Comparison of ENCODE assay signal across 23 cellular contexts in the genomic region with DNA sequence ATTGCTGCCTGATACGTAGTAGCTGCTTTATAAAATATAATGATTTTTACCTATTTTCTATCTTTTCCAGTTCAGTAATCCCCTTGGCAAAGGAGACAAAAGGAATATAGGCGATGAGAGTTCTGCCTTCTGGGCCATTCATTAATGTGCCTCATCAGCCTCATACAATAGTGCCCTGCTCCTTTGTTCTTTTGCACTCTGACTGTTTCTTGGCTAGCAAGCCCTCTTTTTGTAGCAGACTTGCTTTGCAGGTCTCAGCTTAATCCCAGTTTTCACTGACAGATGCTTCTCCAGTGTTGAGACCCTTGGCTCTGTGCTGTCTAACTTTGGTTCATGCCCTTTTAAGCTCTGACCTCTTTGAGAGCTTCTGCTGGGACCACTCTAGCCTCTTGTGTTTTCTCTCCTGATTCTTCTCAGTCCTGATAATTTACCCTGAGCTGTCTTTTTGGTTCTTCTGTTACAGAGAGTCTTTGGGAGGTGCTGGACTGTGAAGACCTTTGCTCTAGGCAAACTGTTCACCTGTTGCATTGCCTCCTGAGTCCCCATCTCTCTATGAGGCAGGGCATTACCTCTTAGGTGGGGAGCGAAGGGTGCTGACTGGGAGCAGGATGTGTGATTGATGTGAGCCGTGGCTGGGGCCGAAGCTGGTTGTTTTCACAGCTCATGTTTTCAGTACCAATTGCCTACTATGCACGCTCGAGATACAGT. TPM values are rescaled to one million over a fixed set of nuclear protein-coding genes. Genes with fewer than 3 reads are reported as not detected.
DNase-seq lines count a peak whose midpoint lies in the region; ATAC-seq, FAIRE-seq and TF ChIP-seq lines count a peak whose summit lies in the region.
"Had no signal": no experiment of that assay in that cellular context is flagged by ENCODE, and none has a peak within 500 bp of the region (broad histone marks: within the 10 kb centered on the region; RNA-seq: fewer than 3 reads in every experiment).

No MANE protein-coding gene starts in this region.

- H2BK120ac ChIP-seq in IMR-90 (ENCODE audit: low read depth, low read length), result peak overlapping the region; percentile 57

- CTCF ChIA-PET in IMR-90 (lab: Yijun Ruan, JAX), result no interaction called here
- CTCF ChIA-PET in HepG2 (lab: Yijun Ruan, JAX; ENCODE audit: low intra/inter-chr PET ratio, low total read pairs), result no interaction called here

- no peak overlapping the region for H3K4me2 ChIP-seq in IMR-90 (ENCODE audit: low read depth, low read length)
- H3K4me2 ChIP-seq in HepG2 (ENCODE audit: low read depth, low read length), result no peak overlapping the region
- H3K4me2 ChIP-seq: A549, SK-N-SH had no signal

- H2BK20ac ChIP-seq in IMR-90 (ENCODE audit: low read depth, low read length), result peak overlapping the region; percentile 0; the same call in 1 of the 2 replicates

- TF ChIP-seq EP300 in HepG2 (IDR thresholded peaks at IDR 0.05; ENCODE audit: low read depth in 2 of 2, low read length in 2 of 2) (no peak), HepG2 (CRISPR knock-in tag; IDR thresholded peaks at IDR 0.05; ENCODE audit: borderline replicate concordance) (no peak)

- no peak overlapping the region for H3K9ac ChIP-seq in IMR-90 (ENCODE audit: low read depth, low read length)
- no peak overlapping the region for H3K9ac ChIP-seq in HepG2 (ENCODE audit: insufficient read depth, low read depth, low read length)
- H3K9ac ChIP-seq: SK-N-SH had no signal

- POLR2A ChIA-PET in IMR-90 (lab: Charles Lee; ENCODE audit: unreplicated experiment), result no interaction called here
- POLR2A ChIA-PET in HepG2 (lab: Yijun Ruan, JAX), result interaction anchor here (2.4 kb wide), 1 partner anchor 11 kb away, joined by 9 read pairs; a partner anchor contains a TSS

- ATAC-seq in IMR-90 (ENCODE audit: low read depth) (no peak), HepG2 (no peak)
- ATAC-seq: A549, Panc1 had no signal

- TF ChIP-seq POLR2A in IMR-90 (IDR thresholded peaks at IDR 0.05; ENCODE audit: low read depth, low read length) (no peak), HepG2 (IDR thresholded peaks at IDR 0.05; ENCODE audit: insufficient read depth in 1 of 2, low read depth in 2 of 2, low read length in 2 of 2) (no peak)

- BruUV-seq in IMR-90 (replicated peaks; lab: Mats Ljungman, UMichigan), result no TSS peak
- BruUV-seq in HepG2 (replicated peaks; lab: Mats Ljungman, UMichigan), result no TSS peak

- H3K4me1 ChIP-seq in IMR-90 (ENCODE audit: control insufficient read depth, insufficient read depth, low read length) (peaks cover 13% of the 10 kb centered on the region), HepG2 (ENCODE audit: insufficient read depth, low read length) (peaks cover 82% of the 10 kb centered on the region)
- H3K4me1 ChIP-seq: A549, BE2C had no signal

- peak overlapping the region; percentile 56; the same call in 1 of the 2 replicates for H3K14ac ChIP-seq in IMR-90 (replicated peaks; ENCODE audit: low read depth, low read length)

- H3K79me1 ChIP-seq in IMR-90 (ENCODE audit: low read depth in 1 of 2, low read length in 2 of 2), result no peaks in the 10 kb centered on the region

- TF ChIP-seq RAD21 in IMR-90 (IDR thresholded peaks at IDR 0.05; ENCODE audit: low read length) (no peak), HepG2 (CRISPR knock-in tag; IDR thresholded peaks at IDR 0.05) (no peak)

- H2BK5ac ChIP-seq in IMR-90 (ENCODE audit: low read depth, low read length, poor library complexity, severe bottlenecking), result no peak overlapping the region

- in situ Hi-C loops in IMR-90 (cut with MboI; ENCODE audit: low sequenced_read_pairs), result no loop called here
- in situ Hi-C loops in HepG2 (cut with HindIII; ENCODE audit: extremely low pct_ligation_motif_present, low pct_unique_long_range_greater_than_20kb), result no loop called here

- peak overlapping the region; percentile 20; the same call in 1 of the 2 replicates for H3K27ac ChIP-seq in IMR-90 (ENCODE audit: insufficient read depth, low read length)
- H3K27ac ChIP-seq in WERI-Rb-1, result no peak overlapping the region
- peak overlapping the region; percentile 13 for H3K27ac ChIP-seq in HepG2 (ENCODE audit: extremely low read length, insufficient read depth, low read length)
- H3K27ac ChIP-seq: A549 had no signal

- H2AK5ac ChIP-seq in IMR-90 (ENCODE audit: low read depth, low read length), result no peak overlapping the region; the same call in none of the 2 replicates

- H4K20me1 ChIP-seq in IMR-90 (ENCODE audit: insufficient read depth, low read length) (no peaks in the 10 kb centered on the region), HepG2 (ENCODE audit: insufficient read depth, low read length) (no peaks in the 10 kb centered on the region; the same call in 1 of the 2 replicates)

- no peak overlapping the region for H2AFZ ChIP-seq in IMR-90 (replicated peaks; ENCODE audit: low read length, poor library complexity)
- no peak overlapping the region for H2AFZ ChIP-seq in HepG2 (ENCODE audit: low read length)

- no peak overlapping the region for H3K56ac ChIP-seq in IMR-90 (ENCODE audit: extremely low read depth, insufficient read depth, low read length)

- TF ChIP-seq CTCF in IMR-90 (conservative IDR thresholded peaks at IDR 0.05; ENCODE audit: low read depth, low read length), result no peak
- TF ChIP-seq CTCF in WERI-Rb-1 (IDR thresholded peaks at IDR 0.05; ENCODE audit: low read depth, low read length), result no peak
- TF ChIP-seq CTCF in HepG2 (CRISPR knock-in tag; IDR thresholded peaks at IDR 0.05), result no peak

- H3K9me1 ChIP-seq in IMR-90 (ENCODE audit: insufficient read depth, low read length), result no peaks in the 10 kb centered on the region; the same call in 1 of the 2 replicates

- no peak overlapping the region for H3K23ac ChIP-seq in IMR-90 (ENCODE audit: low read depth, low read length)

- peak overlapping the region; percentile 36; the same call in 1 of the 2 replicates for H4K91ac ChIP-seq in IMR-90 (ENCODE audit: insufficient read depth, low read depth, low read length)

- intact Hi-C loops in IMR-90 (cut with micrococcal nuclease) (loop anchor here (2.0 kb wide), 1 partner anchor 17 kb away; no protein-coding TSS in a partner anchor), HepG2 (cut with micrococcal nuclease; ENCODE audit: unreplicated experiment) (no loop called here)

- 0 out of 2 replicates have a peak overlapping the region, but pooled peaks have one; percentile 24 for H3K4ac ChIP-seq in IMR-90 (ENCODE audit: low read depth, low read length)

- dilution Hi-C loops in IMR-90 (cut with HindIII; ENCODE audit: low sequenced_read_pairs, unreplicated experiment), result no loop called here

- peak overlapping the region; percentile 97 for H3K18ac ChIP-seq in IMR-90 (ENCODE audit: low read depth, low read length)

- H4K8ac ChIP-seq in IMR-90 (ENCODE audit: low read depth in 2 of 2, low read length in 2 of 2), result peak overlapping the region in 1 of 2 experiments; percentile 39; a peak in 1 of 4 replicates

- H4K5ac ChIP-seq in IMR-90 (ENCODE audit: low read depth, low read length), result peak overlapping the region; percentile 95

- WGBS in IMR-90 (ENCODE audit: extremely low coverage in 2 of 2, insufficient read length in 1 of 2), 2 experiments, result no CpG with 5 or more reads among the region's 7 CpGs
- 82% methylated on average over 7 of the region's 7 CpGs for WGBS in HepG2 (ENCODE audit: low lambda C conversion rate)

- H3K9me3 ChIP-seq in IMR-90 (ENCODE audit: control insufficient read depth, insufficient read depth, low read length) (no peaks in the 10 kb centered on the region), WERI-Rb-1 (ENCODE audit: severe bottlenecking) (no peaks in the 10 kb centered on the region), HepG2 (ENCODE audit: low read length) (no peaks in the 10 kb centered on the region)
- H3K9me3 ChIP-seq: A549, BE2C, SK-N-SH had no signal

- H3K36me3 ChIP-seq in IMR-90 (ENCODE audit: control insufficient read depth, insufficient read depth, low read length) (no peaks in the 10 kb centered on the region), WERI-Rb-1 (no peaks in the 10 kb centered on the region), HepG2 (replicated peaks in 1 of 2; ENCODE audit: control insufficient read depth in 1 of 2, insufficient read depth in 2 of 2, low read length in 2 of 2) (peaks cover 2 to 5% of the 10 kb centered on the region in 2 experiments; a peak in 3 of 5 replicates)
- H3K36me3 ChIP-seq: BE2C had no signal

- no peak for FAIRE-seq in HepG2 (lab: Jason Lieb, UNC)
- FAIRE-seq: A549, D721Med, GM18507, GM19239 had no signal

- H2AK9ac ChIP-seq in IMR-90 (replicated peaks; ENCODE audit: low read depth, low read length, poor library complexity), result no peak overlapping the region

- H3K4me3 ChIP-seq in IMR-90 (ENCODE audit: insufficient read depth, low read depth, low read length), result no peak overlapping the region
- H3K4me3 ChIP-seq in WERI-Rb-1 (ENCODE audit: low read depth, low read length), result no peak overlapping the region
- no peak overlapping the region for H3K4me3 ChIP-seq in HepG2 (replicated peaks in 1 of 3; ENCODE audit: insufficient read depth in 1 of 3, low read depth in 2 of 3, low read length in 3 of 3)
- H3K4me3 ChIP-seq: A549 had no signal

- H3K79me2 ChIP-seq in HepG2 (ENCODE audit: insufficient read depth, low read length), result peaks cover 41% of the 10 kb centered on the region

- H2BK15ac ChIP-seq in IMR-90 (ENCODE audit: low read depth, low read length), result peak overlapping the region; percentile 27; the same call in 1 of the 3 replicates

- peaks cover 3% of the 10 kb centered on the region; the same call in 1 of the 2 replicates for H3K27me3 ChIP-seq in IMR-90 (ENCODE audit: control insufficient read depth, insufficient read depth, low read length)
- no peaks in the 10 kb centered on the region for H3K27me3 ChIP-seq in WERI-Rb-1 (ENCODE audit: insufficient read depth, low read depth, severe bottlenecking)
- H3K27me3 ChIP-seq in HepG2 (ENCODE audit: control insufficient read depth in 1 of 2, insufficient read depth in 2 of 2, low read length in 2 of 2), result no peaks in the 10 kb centered on the region
- H3K27me3 ChIP-seq: BE2C had no signal

- DNase-seq in IMR-90, result no peak
- DNase-seq in WERI-Rb-1, result peak; percentile 6
- DNase-seq in HepG2 (ENCODE audit: low spot score), result no peak
- DNase-seq in pons (ENCODE audit: low spot score), result peak; percentile 8
- DNase-seq in NAMALWA (ENCODE audit: low spot score), result no peak
- no peak for DNase-seq in NCI-H2107 treated with DMSO at 0.1 percent for 48 hours (lab: John Stamatoyannopoulos, UW; ENCODE audit: unreplicated experiment)
- no peak for DNase-seq in SKM-1 (lab: John Stamatoyannopoulos, UW; ENCODE audit: unreplicated experiment)
- DNase-seq: BE2C, DMS53, GDM1, H7, KG1, NCI-H1092 treated with DMSO at 0.1 percent for 48 hours, NCI-H2081, NCI-H446 treated with DMSO at 0.1 percent for 48 hours, NCI-H526 treated with DMSO at 0.1 percent for 48 hours, SIG-M5, SK-N-SH had no signal

RNA-seq across cellular contexts. Expression of a gene that starts 10.6 kb away (rescaled TPM):
- total RNA-seq in IMR-90 (2012; rRNA removed) (0.18 and 0.28 TPM in 2 replicates), HepG2 (2016; rRNA removed; fragmentation: Illumina TruSeq; extraction: Trizol) (20.4 and 26.3 TPM in 2 replicates)
- polyA plus RNA-seq in IMR-90 (2012; rRNA removed) (0.12 TPM in 1 of 2 replicates, not detected in the other), HepG2 (2011; rRNA removed) (69.3 and 70.7 TPM in 2 replicates)
- polyA plus RNA-seq in IMR-90 (2012; cell fraction: cytosol; rRNA removed), result 0.08 and 0.13 TPM in 2 replicates
- polyA plus RNA-seq in IMR-90 (2012; cell fraction: nucleus; rRNA removed; ENCODE audit: low replicate concordance), result 0.09 and 0.11 TPM in 2 replicates
- 8.1 and 10.8 TPM in 2 replicates for total RNA-seq in HepG2 (2016; cell fraction: cytosol; rRNA removed; fragmentation: Illumina TruSeq; extraction: Trizol; ENCODE audit: low read depth)
- total RNA-seq in HepG2 (2016; cell fraction: insoluble cytoplasmic fraction; rRNA removed; fragmentation: Illumina TruSeq; extraction: Trizol), result 17.1 and 26.5 TPM in 2 replicates
- 14.2 and 15.4 TPM in 2 replicates for total RNA-seq in HepG2 (2016; cell fraction: membrane; rRNA removed; fragmentation: Illumina TruSeq; extraction: Trizol)
- 20.3 and 26.6 TPM in 2 replicates for total RNA-seq in HepG2 (2016; cell fraction: nucleus; rRNA removed; fragmentation: Illumina TruSeq; extraction: Trizol)
- polyA plus RNA-seq in HepG2 (2011; cell fraction: cytosol; rRNA removed), result 63.0 and 86.7 TPM in 2 replicates
- 25.9 and 29.8 TPM in 2 replicates for polyA plus RNA-seq in HepG2 (2011; cell fraction: nucleus; rRNA removed)
- 99.3 and 106 TPM in 2 replicates for polyA plus RNA-seq in HepG2 (2012)
- 10.6 and 11.5 TPM in 2 replicates for polyA plus RNA-seq in HepG2 (2016; cell fraction: cytosol; fragmentation: Illumina TruSeq; extraction: Trizol; ENCODE audit: low read depth)
- 19.6 and 20.2 TPM in 2 replicates for polyA plus RNA-seq in HepG2 (2016; cell fraction: insoluble cytoplasmic fraction; fragmentation: Illumina TruSeq; extraction: Trizol; ENCODE audit: low read depth)
- polyA plus RNA-seq in HepG2 (2016; cell fraction: membrane; fragmentation: Illumina TruSeq; extraction: Trizol; ENCODE audit: low read depth), result 13.1 and 14.3 TPM in 2 replicates
- polyA plus RNA-seq in HepG2 (2016; cell fraction: nucleus; fragmentation: Illumina TruSeq; extraction: Trizol; ENCODE audit: insufficient read depth, low read depth), result 30.1 and 31.0 TPM in 2 replicates
- 150 TPM in 1 of 2 replicates, not detected in the other for polyA minus RNA-seq in HepG2 (2011; rRNA and poly(A)+ RNA removed; ENCODE audit: low replicate concordance)
- 38.6 and 54.8 TPM in 2 replicates for polyA minus RNA-seq in HepG2 (2011; cell fraction: cytosol; rRNA and poly(A)+ RNA removed)
- 77.4 and 89.1 TPM in 2 replicates for polyA minus RNA-seq in HepG2 (2011; cell fraction: nucleus; rRNA and poly(A)+ RNA removed)
- total RNA-seq: H7 had no signal
- polyA plus RNA-seq: SK-N-SH had no signal

RNA-seq across cellular contexts. Expression of a gene that starts 34.4 kb away (rescaled TPM):
- 0.28 and 0.72 TPM in 2 replicates for total RNA-seq in IMR-90 (2012; rRNA removed)
- 0.32 and 0.44 TPM in 2 replicates for polyA plus RNA-seq in IMR-90 (2012; rRNA removed)
- 0.02 and 0.13 TPM in 2 replicates for polyA plus RNA-seq in IMR-90 (2012; cell fraction: cytosol; rRNA removed)
- 0.11 and 0.24 TPM in 2 replicates for polyA plus RNA-seq in IMR-90 (2012; cell fraction: nucleus; rRNA removed; ENCODE audit: low replicate concordance)
- total RNA-seq in HepG2 (2016; rRNA removed; fragmentation: Illumina TruSeq; extraction: Trizol), result 0.01 and 0.13 TPM in 2 replicates
- not detected in 2 replicates for total RNA-seq in HepG2 (2016; cell fraction: cytosol; rRNA removed; fragmentation: Illumina TruSeq; extraction: Trizol; ENCODE audit: low read depth)
- total RNA-seq in HepG2 (2016; cell fraction: insoluble cytoplasmic fraction; rRNA removed; fragmentation: Illumina TruSeq; extraction: Trizol), result 0.09 and 0.39 TPM in 2 replicates
- under 0.01 and 0.09 TPM in 2 replicates for total RNA-seq in HepG2 (2016; cell fraction: membrane; rRNA removed; fragmentation: Illumina TruSeq; extraction: Trizol)
- total RNA-seq in HepG2 (2016; cell fraction: nucleus; rRNA removed; fragmentation: Illumina TruSeq; extraction: Trizol), result 0.03 TPM in 1 of 2 replicates, not detected in the other
- 0.01 TPM in 1 of 2 replicates, not detected in the other for polyA plus RNA-seq in HepG2 (2011; rRNA removed)
- under 0.01 TPM in 1 of 2 replicates, not detected in the other for polyA plus RNA-seq in HepG2 (2011; cell fraction: cytosol; rRNA removed)
- polyA plus RNA-seq in HepG2 (2011; cell fraction: nucleus; rRNA removed), result 0.02 TPM in 2 replicates
- 0.01 TPM in 1 of 2 replicates, not detected in the other for polyA plus RNA-seq in HepG2 (2012)
- not detected in 2 replicates for polyA plus RNA-seq in HepG2 (2016; cell fraction: cytosol; fragmentation: Illumina TruSeq; extraction: Trizol; ENCODE audit: low read depth)
- polyA plus RNA-seq in HepG2 (2016; cell fraction: insoluble cytoplasmic fraction; fragmentation: Illumina TruSeq; extraction: Trizol; ENCODE audit: low read depth), result 0.11 TPM in 2 replicates
- 0.07 TPM in 1 of 2 replicates, not detected in the other for polyA plus RNA-seq in HepG2 (2016; cell fraction: membrane; fragmentation: Illumina TruSeq; extraction: Trizol; ENCODE audit: low read depth)
- not detected in 2 replicates for polyA plus RNA-seq in HepG2 (2016; cell fraction: nucleus; fragmentation: Illumina TruSeq; extraction: Trizol; ENCODE audit: insufficient read depth, low read depth)
- not detected in 2 replicates for polyA minus RNA-seq in HepG2 (2011; rRNA and poly(A)+ RNA removed; ENCODE audit: low replicate concordance)
- polyA minus RNA-seq in HepG2 (2011; cell fraction: cytosol; rRNA and poly(A)+ RNA removed), result not detected in 2 replicates
- polyA minus RNA-seq in HepG2 (2011; cell fraction: nucleus; rRNA and poly(A)+ RNA removed), result not detected in 2 replicates
- polyA plus RNA-seq: SK-N-SH had no signal

Comparison
In these comparisons a context has a peak if more than half of its experiments do, and no peak if none do; other contexts are left out.
1. DNase-seq: peak in WERI-Rb-1 (single experiment) and pons (single experiment); none in IMR-90 (single experiment), HepG2 (single experiment), NAMALWA (single experiment), NCI-H2107 treated with DMSO at 0.1 percent for 48 hours (single experiment) and SKM-1 (single experiment).